Comparison of ENCODE assay signal across 12 cellular contexts in the genomic region with DNA sequence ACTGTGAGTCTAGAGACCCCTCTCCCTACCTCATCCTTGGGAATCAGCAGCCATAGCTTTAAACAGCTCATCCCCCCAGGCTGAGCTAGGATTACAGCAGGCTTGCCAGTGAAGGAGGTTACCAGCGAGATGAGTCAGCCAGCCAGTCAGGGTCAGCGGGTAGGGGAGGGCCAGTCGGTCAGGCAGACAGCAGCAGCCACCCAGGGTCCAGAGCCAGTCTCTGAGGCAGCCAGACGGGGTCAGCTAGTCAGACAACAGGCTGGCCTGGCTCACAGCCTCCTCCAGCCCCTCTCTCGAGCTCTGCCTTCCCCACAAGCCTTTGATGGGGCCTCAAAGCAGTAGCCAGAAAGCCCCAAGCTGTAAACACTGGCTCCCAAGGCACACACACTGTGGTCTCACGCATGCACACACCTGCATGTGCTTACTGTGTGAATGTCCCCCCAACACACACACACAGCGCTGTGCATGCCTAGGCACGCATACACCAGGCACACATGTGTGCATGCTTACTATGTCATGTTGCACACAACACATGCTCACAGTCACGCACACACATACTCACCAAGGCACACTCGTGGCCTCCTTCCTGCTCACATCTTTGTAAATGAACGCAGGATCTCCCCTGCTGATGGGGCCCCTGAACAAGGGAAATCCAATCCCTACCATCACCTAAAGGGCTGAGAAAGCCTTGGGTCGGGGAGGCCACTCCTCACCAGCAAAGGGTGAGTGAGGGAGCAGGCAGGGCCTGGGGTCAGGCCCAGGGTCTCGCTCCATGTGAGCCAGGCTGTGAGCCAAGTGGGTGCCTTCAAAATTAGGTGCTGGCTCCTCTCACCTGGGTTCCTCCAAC. TPM values are rescaled to one million over a fixed set of nuclear protein-coding genes. Genes with fewer than 3 reads are reported as not detected.
DNase-seq lines count a peak whose midpoint lies in the region; FAIRE-seq and TF ChIP-seq lines count a peak whose summit lies in the region.
"Had no signal": no experiment of that assay in that cellular context is flagged by ENCODE, and none has a peak within 500 bp of the region (broad histone marks: within the 10 kb centered on the region; RNA-seq: fewer than 3 reads in every experiment).

No MANE protein-coding gene starts in this region.

- H3K36me3 Mint-ChIP-seq in neural progenitor cell = no peaks in the 10 kb centered on the region

- no peak overlapping the region for H2AFZ ChIP-seq in neural progenitor cell (replicated peaks)

- peaks cover 29% of the 10 kb centered on the region for H3K4me1 Mint-ChIP-seq in neural progenitor cell
- H3K4me1 Mint-ChIP-seq: neural crest cell had no signal

- H3K9ac ChIP-seq in neural progenitor cell = no peak overlapping the region

- H3K27ac ChIP-seq in neural progenitor cell = no peak overlapping the region
- H3K27ac ChIP-seq: heart left ventricle had no signal

- no peaks in the 10 kb centered on the region for H3K36me3 ChIP-seq in neural progenitor cell
- H3K36me3 ChIP-seq: heart left ventricle had no signal

- TF ChIP-seq CTCF in D721Med (IDR thresholded peaks at IDR 0.05; ENCODE audit: insufficient read depth, missing control alignments) = no peak
- no peak for TF ChIP-seq CTCF in cardiac fibroblast (IDR thresholded peaks at IDR 0.05; ENCODE audit: low read depth, low read length)
- TF ChIP-seq CTCF in neural progenitor cell (IDR thresholded peaks at IDR 0.05) = no peak

- peaks cover 16% of the 10 kb centered on the region for H4K20me1 ChIP-seq in neural progenitor cell (ENCODE audit: low read depth)

- no peaks in the 10 kb centered on the region for H3K79me2 ChIP-seq in neural progenitor cell (ENCODE audit: low read depth)

- H3K4me3 ChIP-seq in cardiac fibroblast (replicated peaks in 1 of 2; ENCODE audit: low read depth in 2 of 2, low read length in 2 of 2) = no peak overlapping the region
- H3K4me3 ChIP-seq in neural progenitor cell = no peak overlapping the region
- H3K4me3 ChIP-seq: heart left ventricle had no signal

- no peak overlapping the region for H3K27ac Mint-ChIP-seq in neural progenitor cell

- no peak overlapping the region for H3K4me2 ChIP-seq in neural progenitor cell

- no peak overlapping the region for H3K4me3 Mint-ChIP-seq in neural progenitor cell
- H3K4me3 Mint-ChIP-seq: neural crest cell had no signal

- no peaks in the 10 kb centered on the region for H3F3A ChIP-seq in neural progenitor cell (ENCODE audit: low read depth)

- FAIRE-seq in D721Med (lab: Jason Lieb, UNC) = no peak

- peaks cover 12% of the 10 kb centered on the region for H3K4me1 ChIP-seq in neural progenitor cell
- H3K4me1 ChIP-seq: heart left ventricle had no signal

- DNase-seq in D721Med (ENCODE audit: insufficient read length, low spot score) = peak; percentile 96
- peak; percentile 30 for DNase-seq in NCI-H2196 (lab: John Stamatoyannopoulos, UW; ENCODE audit: unreplicated experiment)
- peak; percentile 32 to 56 for DNase-seq in cardiac fibroblast (ENCODE audit: low read depth in 2 of 2)
- peak; percentile 65 for DNase-seq in neural progenitor cell (ENCODE audit: low spot score)
- DNase-seq in stimulated activated naive CD4-positive, alpha-beta T cell treated with Interleukin-2 at 50 U/mL for 16 hours (lab: John Stamatoyannopoulos, UW) = no peak
- DNase-seq in NCI-H526 treated with DMSO at 0.1 percent for 48 hours (lab: John Stamatoyannopoulos, UW) = no peak
- DNase-seq in T-helper 2 cell = no peak
- no peak for DNase-seq in amygdala (lab: John Stamatoyannopoulos, UW)
- DNase-seq: activated naive CD4-positive, alpha-beta T cell treated with Interleukin-2 at 50 U/mL for 16 hours; heart left ventricle had no signal

- peaks cover 3% of the 10 kb centered on the region for H3K9me3 Mint-ChIP-seq in neural progenitor cell
- H3K9me3 Mint-ChIP-seq: neural crest cell had no signal

- H3K27me3 Mint-ChIP-seq in neural progenitor cell (ENCODE audit: insufficient read depth, low read depth) = peaks cover 7% of the 10 kb centered on the region

- H3K9me3 ChIP-seq in neural progenitor cell (ENCODE audit: low read depth) = peaks cover 7% of the 10 kb centered on the region

- H3K27me3 ChIP-seq in neural progenitor cell = no peaks in the 10 kb centered on the region

RNA-seq across cellular contexts. Expression of a gene that starts 28.2 kb away (rescaled TPM):
- 0.06 TPM in 1 of 2 replicates, not detected in the other for total RNA-seq in neural progenitor cell (ENCODE audit: low replicate concordance)
- total RNA-seq: heart left ventricle; T-helper 2 cell treated with Interferon-gamma antibody and Interleukin-4, amounts not matched to agents 100 ng/mL and 5 ng/mL, for 36 hours had no signal

Comparison
In these comparisons a context has a peak if more than half of its experiments do, and no peak if none do; other contexts are left out.
1. DNase-seq: peak in D721Med (single experiment), NCI-H2196 (single experiment), cardiac fibroblast (2 of 2) and neural progenitor cell (single experiment); none in stimulated activated naive CD4-positive, alpha-beta T cell treated with Interleukin-2 at 50 U/mL for 16 hours (single experiment), NCI-H526 treated with DMSO at 0.1 percent for 48 hours (single experiment), T-helper 2 cell (0 of 5) and amygdala (0 of 56).